Comparison of ENCODE assay signal across 28 cellular contexts in genomic region chr6:110781522-110782200, GRCh38. TPM values are rescaled to one million over a fixed set of nuclear protein-coding genes. Genes with fewer than 3 reads are reported as not detected.
A peak's percentile ranks its signal among the peaks of the same experiment; 100 is the strongest.
DNase-seq lines count a peak whose midpoint lies in the region; ATAC-seq, FAIRE-seq and TF ChIP-seq lines count a peak whose summit lies in the region.
"Had no signal": no experiment of that assay in that cellular context is flagged by ENCODE, and none has a peak within 500 bp of the region (broad histone marks: within the 10 kb centered on the region; RNA-seq: fewer than 3 reads in every experiment).

No MANE protein-coding gene starts in this region.

- intact Hi-C loops in sciatic nerve (cut with DNase I): no loop called here
- intact Hi-C loops in CD8-positive, alpha-beta T cell (cut with DNase I, micrococcal nuclease): no loop called here

- no peaks in the 10 kb centered on the region for H3K36me3 ChIP-seq in CD8-positive, alpha-beta T cell (ENCODE audit: insufficient read depth, low read length)
- H3K36me3 ChIP-seq: esophagus muscularis mucosa had no signal

- POLR2A ChIA-PET in CD8-positive, alpha-beta T cell (lab: Charles Lee): interaction anchor here (0.7 to 1.2 kb wide), 2 partner anchors 93 to 95 kb away, joined by 3 to 4 read pairs; partner anchors contain the start of gene AMD1
- POLR2A ChIA-PET in WTC11 (lab: Charles Lee): no interaction called here

- CTCF ChIA-PET in CD8-positive, alpha-beta T cell (lab: Charles Lee): interaction anchor here (0.6 kb wide), 1 partner anchor 120 kb away, joined by 3 read pairs; no protein-coding TSS in a partner anchor
- CTCF ChIA-PET in WTC11 (lab: Charles Lee): no interaction called here

- peak; percentile 66 for FAIRE-seq in GM19239 (lab: Jason Lieb, UNC)
- FAIRE-seq: H54, keratinocyte had no signal

- no peaks in the 10 kb centered on the region for H3K9me3 Mint-ChIP-seq in effector memory CD8-positive, alpha-beta T cell
- no peaks in the 10 kb centered on the region for H3K9me3 Mint-ChIP-seq in CD8-positive, alpha-beta T cell
- no peaks in the 10 kb centered on the region for H3K9me3 Mint-ChIP-seq in WTC11
- H3K9me3 Mint-ChIP-seq: activated naive CD8-positive, alpha-beta T cell treated with anti-CD3 and anti-CD28 coated beads, Interleukin-2, amount 50 U/mL, for 24 hours had no signal

- H3K4me1 ChIP-seq in CD8-positive, alpha-beta T cell (ENCODE audit: insufficient read depth, low read length): no peaks in the 10 kb centered on the region

- DNase-seq in NCI-H2171 treated with DMSO at 0.1 percent for 48 hours (lab: John Stamatoyannopoulos, UW) (peak; percentile 55), NCI-H2171 (lab: John Stamatoyannopoulos, UW) (no peak), GM19239 (ENCODE audit: insufficient read length, low spot score) (no peak), sciatic nerve (ENCODE audit: low spot score) (no peak), NCI-H345 (lab: John Stamatoyannopoulos, UW) (no peak), WTC11 (ENCODE audit: low spot score) (no peak)
- DNase-seq in effector memory CD8-positive, alpha-beta T cell: no peak
- no peak for DNase-seq in CD8-positive, alpha-beta T cell
- DNase-seq: activated CD4-positive, alpha-beta T cell treated with anti-CD3 and anti-CD28 coated beads, Interleukin-2, amount 50 U/mL, for 48 hours; activated CD4-positive, CD25-positive, alpha-beta regulatory T cell; activated gamma-delta T cell treated with Interleukin-2 at 50 U/mL for 16 hours; activated naive CD8-positive, alpha-beta T cell treated with anti-CD3 and anti-CD28 coated beads, Interleukin-2, amount 50 U/mL, for 24 hours; activated T-cell treated with anti-CD3 and anti-CD28 coated beads, Interleukin-2, amount 50 U/mL, for 1 hour; COR-L47; DMS79 treated with DMSO at 0.1 percent for 48 hours; effector memory CD4-positive, alpha-beta T cell; IMR-90; NCI-H1417; NCI-H2081; NCI-H446; OCI-M1; Right ventricle myocardium superior; SW 1271; trophoblast cell had no signal

- no peaks in the 10 kb centered on the region for H3K27me3 ChIP-seq in CD8-positive, alpha-beta T cell (ENCODE audit: insufficient read depth, low read length)
- H3K27me3 ChIP-seq: esophagus muscularis mucosa had no signal

- H3K9me3 ChIP-seq in CD8-positive, alpha-beta T cell (ENCODE audit: low read length): no peaks in the 10 kb centered on the region
- H3K9me3 ChIP-seq: esophagus muscularis mucosa had no signal

- TF ChIP-seq CTCF in CD8-positive, alpha-beta T cell (IDR thresholded peaks at IDR 0.05): no peak
- no peak for TF ChIP-seq CTCF in WTC11 (IDR thresholded peaks at IDR 0.05)

- peaks cover 35 to 43% of the 10 kb centered on the region in 2 donors for H3K4me1 Mint-ChIP-seq in effector memory CD8-positive, alpha-beta T cell (ENCODE audit: low read depth in 2 of 2)
- peaks cover 25% of the 10 kb centered on the region for H3K4me1 Mint-ChIP-seq in CD8-positive, alpha-beta T cell (ENCODE audit: low read depth)
- H3K4me1 Mint-ChIP-seq in WTC11: no peaks in the 10 kb centered on the region

- no peak overlapping the region for H3K27ac ChIP-seq in CD8-positive, alpha-beta T cell (ENCODE audit: low read depth, low read length)
- H3K27ac ChIP-seq: esophagus muscularis mucosa had no signal

- no peak overlapping the region for H3K4me3 Mint-ChIP-seq in effector memory CD8-positive, alpha-beta T cell
- no peak overlapping the region for H3K4me3 Mint-ChIP-seq in CD8-positive, alpha-beta T cell
- no peak overlapping the region for H3K4me3 Mint-ChIP-seq in WTC11
- H3K4me3 Mint-ChIP-seq: activated naive CD8-positive, alpha-beta T cell treated with anti-CD3 and anti-CD28 coated beads, Interleukin-2, amount 50 U/mL, for 24 hours; brain had no signal

- peak overlapping the region in 1 of 2 donors; percentile 42 for H3K27ac Mint-ChIP-seq in effector memory CD8-positive, alpha-beta T cell
- H3K27ac Mint-ChIP-seq in CD8-positive, alpha-beta T cell: no peak overlapping the region
- H3K27ac Mint-ChIP-seq in WTC11: no peak overlapping the region
- H3K27ac Mint-ChIP-seq: activated naive CD8-positive, alpha-beta T cell treated with anti-CD3 and anti-CD28 coated beads, Interleukin-2, amount 50 U/mL, for 24 hours had no signal

- peaks cover 5% of the 10 kb centered on the region for H3K36me3 Mint-ChIP-seq in effector memory CD8-positive, alpha-beta T cell (ENCODE audit: insufficient read depth)
- H3K36me3 Mint-ChIP-seq in CD8-positive, alpha-beta T cell: no peaks in the 10 kb centered on the region
- H3K36me3 Mint-ChIP-seq in WTC11: no peaks in the 10 kb centered on the region

- peak; percentile 49 for ATAC-seq in effector memory CD8-positive, alpha-beta T cell (replicated peaks)
- ATAC-seq in sciatic nerve (peak; percentile 30), WTC11 (no peak)
- ATAC-seq in CD8-positive, alpha-beta T cell: no peak
- ATAC-seq: activated naive CD8-positive, alpha-beta T cell treated with anti-CD3 and anti-CD28 coated beads, Interleukin-2, amount 50 U/mL, for 24 hours had no signal

- H3K4me3 ChIP-seq in CD8-positive, alpha-beta T cell (ENCODE audit: low read depth, low read length): no peak overlapping the region
- H3K4me3 ChIP-seq: esophagus muscularis mucosa had no signal

- H3K27me3 Mint-ChIP-seq in effector memory CD8-positive, alpha-beta T cell: no peaks in the 10 kb centered on the region
- H3K27me3 Mint-ChIP-seq in CD8-positive, alpha-beta T cell (ENCODE audit: low read depth): no peaks in the 10 kb centered on the region
- H3K27me3 Mint-ChIP-seq in WTC11 (ENCODE audit: low read depth): no peaks in the 10 kb centered on the region
- H3K27me3 Mint-ChIP-seq: activated naive CD8-positive, alpha-beta T cell treated with anti-CD3 and anti-CD28 coated beads, Interleukin-2, amount 50 U/mL, for 24 hours; brain had no signal

TF ChIP-seq in WTC11, 78 proteins besides CTCF, POLR2A, EP300 and RAD21 (continues in another document):
- TF ChIP-seq OVOL2 (CRISPR knock-in tag; IDR thresholded peaks at IDR 0.05; ENCODE audit: borderline replicate concordance) (no peak), ZNF219 (CRISPR knock-in tag; IDR thresholded peaks at IDR 0.05; ENCODE audit: borderline replicate concordance) (no peak), ARID4B (CRISPR knock-in tag; IDR thresholded peaks at IDR 0.05; ENCODE audit: borderline replicate concordance) (no peak), GRHL2 (CRISPR knock-in tag; IDR thresholded peaks at IDR 0.05; ENCODE audit: insufficient replicate concordance, severe bottlenecking) (no peak), ZNF532 (CRISPR knock-in tag; IDR thresholded peaks at IDR 0.05; ENCODE audit: borderline replicate concordance) (no peak)

RNA-seq across cellular contexts. Expression of gene CDK19, which starts 33.6 kb away (rescaled TPM):
- total RNA-seq in sciatic nerve: 41.7 TPM
- total RNA-seq in CD8-positive, alpha-beta T cell: 1 to 10 TPM; 4.9 to 5.0 TPM
- total RNA-seq in WTC11 (2021): 10.6 to 11.7 TPM (median 10.7 TPM) in 3 replicates

Comparison
In these comparisons a context has a peak if more than half of its experiments do, and no peak if none do; other contexts are left out.
1. ATAC-seq: peak in effector memory CD8-positive, alpha-beta T cell (single experiment) and sciatic nerve (single experiment); none in CD8-positive, alpha-beta T cell (single experiment) and WTC11 (single experiment).